ENCODE assay signal across 12 cellular contexts in the genomic region with DNA sequence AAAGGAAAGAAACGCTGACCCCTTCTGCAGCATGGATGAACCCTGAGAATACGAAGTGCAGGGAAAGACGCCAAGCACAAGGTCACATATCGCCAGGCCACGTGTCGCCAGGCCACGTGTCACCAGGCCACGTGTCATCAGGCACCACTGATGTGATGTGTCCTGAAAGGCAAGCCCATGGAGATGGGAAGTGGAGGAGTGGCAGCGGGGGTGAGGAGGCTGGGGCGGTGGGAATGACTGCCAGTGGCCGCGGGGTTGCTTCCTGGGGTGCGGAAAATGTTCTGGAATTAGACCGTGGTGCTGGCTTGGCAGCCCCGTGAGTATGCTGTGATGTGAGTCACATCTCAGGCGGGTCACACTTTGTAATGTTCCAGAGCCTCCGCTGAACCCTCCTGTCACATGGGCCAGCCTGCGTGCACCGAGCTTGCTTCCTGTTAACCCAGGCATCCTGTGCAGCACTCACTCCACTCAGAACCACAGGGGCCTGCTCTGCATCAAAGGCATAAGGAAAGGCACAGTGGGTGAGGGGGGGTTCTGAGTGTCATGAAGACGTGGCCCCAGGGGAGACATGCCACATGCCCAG. TPM values are rescaled to one million over a fixed set of nuclear protein-coding genes. Genes with fewer than 3 reads are reported as not detected.
DNase-seq lines count a peak whose midpoint lies in the region; ATAC-seq, FAIRE-seq and TF ChIP-seq lines count a peak whose summit lies in the region.
"Had no signal": no experiment of that assay in that cellular context is flagged by ENCODE, and none has a peak within 500 bp of the region (broad histone marks: within the 10 kb centered on the region; RNA-seq: fewer than 3 reads in every experiment).

No MANE protein-coding gene starts in this region.

- TF ChIP-seq CTCF in heart right ventricle (IDR thresholded peaks at IDR 0.05) (no peak), brain (conservative IDR thresholded peaks at IDR 0.05) (no peak)

- FAIRE-seq in GM12892 (lab: Jason Lieb, UNC), result no peak
- FAIRE-seq: GM12878 had no signal

- peaks cover 0 to 49% (median 23%) of the 10 kb centered on the region in 5 experiments for H3K9me3 Mint-ChIP-seq in brain
- H3K9me3 Mint-ChIP-seq: stimulated activated naive CD8-positive, alpha-beta T cell treated with anti-CD3 and anti-CD28 coated beads, Interleukin-15, Interleukin-2, amounts not matched to agents 100 ng/mL and 50 ng/mL, for 24 hours had no signal

- H3K9me3 ChIP-seq in heart right ventricle, result no peaks in the 10 kb centered on the region
- peaks cover 9% of the 10 kb centered on the region for H3K9me3 ChIP-seq in thymus (ENCODE audit: control insufficient read depth)

- peak overlapping the region in 2 of 5 experiments; percentile 15 to 57 for H3K4me3 Mint-ChIP-seq in brain
- H3K4me3 Mint-ChIP-seq: stimulated activated naive CD8-positive, alpha-beta T cell treated with anti-CD3 and anti-CD28 coated beads, Interleukin-15, Interleukin-2, amounts not matched to agents 100 ng/mL and 50 ng/mL, for 24 hours had no signal

- H3K27me3 ChIP-seq in heart right ventricle (no peaks in the 10 kb centered on the region), thymus (ENCODE audit: control insufficient read depth, insufficient read depth) (no peaks in the 10 kb centered on the region)

- H3K4me3 ChIP-seq in heart right ventricle, result no peak overlapping the region
- no peak overlapping the region for H3K4me3 ChIP-seq in thymus (ENCODE audit: low read length)
- H3K4me3 ChIP-seq: GM12878 had no signal

- peak overlapping the region in 3 of 5 experiments; percentile 57 to 81 (median 67) for H3K27ac Mint-ChIP-seq in brain

- H3K27ac ChIP-seq in heart right ventricle, result no peak overlapping the region
- H3K27ac ChIP-seq in thymus (ENCODE audit: low read depth), result peak overlapping the region; percentile 80

- H3K4me1 ChIP-seq in heart right ventricle, result peaks cover 0 to 9% (median 0%) of the 10 kb centered on the region in 9 donors
- no peaks in the 10 kb centered on the region for H3K4me1 ChIP-seq in thymus (ENCODE audit: control insufficient read depth, insufficient read depth, low read length)

- no peak for DNase-seq in heart right ventricle
- DNase-seq in left cardiac atrium, result no peak
- DNase-seq in lung microvascular endothelial cell (ENCODE audit: low read depth in 2 of 2), result peak; percentile 56 to 77
- no peak for DNase-seq in GM12892 (ENCODE audit: insufficient read length)
- no peak for DNase-seq in NCI-H1694 (lab: John Stamatoyannopoulos, UW)
- DNase-seq: ACHN, cortex of kidney had no signal

- WGBS in heart right ventricle, 2 donors, result 80 to 83% methylated on average over 20 of the region's 20 CpGs
- WGBS in thymus, result 94% methylated on average over 20 of the region's 20 CpGs

- H3K4me1 Mint-ChIP-seq in brain, result peaks cover 21% of the 10 kb centered on the region

- no peak for TF ChIP-seq POLR2A in GM12892 (IDR thresholded peaks at IDR 0.05; ENCODE audit: low read depth, low read length)

- H3K36me3 ChIP-seq in heart right ventricle (peaks cover 0 to 59% (median 17%) of the 10 kb centered on the region in 9 donors), thymus (ENCODE audit: control insufficient read depth, insufficient read depth) (peaks cover 40% of the 10 kb centered on the region)

- no peaks in the 10 kb centered on the region for H3K27me3 Mint-ChIP-seq in brain
- H3K27me3 Mint-ChIP-seq: stimulated activated naive CD8-positive, alpha-beta T cell treated with anti-CD3 and anti-CD28 coated beads, Interleukin-15, Interleukin-2, amounts not matched to agents 100 ng/mL and 50 ng/mL, for 24 hours had no signal

- H3K36me3 Mint-ChIP-seq in brain, result peaks cover 83% of the 10 kb centered on the region

- intact Hi-C loops in heart right ventricle (cut with DNase I) (no loop called here), left cardiac atrium (cut with DNase I) (no loop called here)

- ATAC-seq in heart right ventricle, result peak in 6 of 8 donors; percentile 13 to 61 (median 40)
- no peak for ATAC-seq in left cardiac atrium
- ATAC-seq in activated CD4-positive, CD25-positive, alpha-beta regulatory T cell treated with anti-CD3 and anti-CD28 coated beads, Interleukin-2, amount 50 U/mL, for 24 hours, result no peak
- ATAC-seq: GM12878 had no signal

RNA-seq across cellular contexts. Expression of gene SLC66A2, which starts 39.0 kb away (rescaled TPM):
- 10 to 100 TPM; 21.4 to 31.0 (median 23.5) TPM for total RNA-seq in heart right ventricle
- 10 to 100 TPM; 28.4 to 32.3 TPM for polyA plus RNA-seq in heart right ventricle
- total RNA-seq in left cardiac atrium, result 10 to 100 TPM; 31.5 to 31.9 TPM
- polyA plus RNA-seq in brain (ENCODE audit: insufficient read depth, low read depth, low replicate concordance), result 45.1 TPM
- 26.4 and 33.1 TPM in 2 replicates for total RNA-seq in lung microvascular endothelial cell
- polyA plus RNA-seq in thymus, result 91.3 TPM
- polyA plus RNA-seq in GM12892 (2012; ENCODE audit: missing spikeins), result 20.1 TPM

RNA-seq across cellular contexts. Expression of gene HSBP1L1, which starts 51.9 kb away (rescaled TPM):
- total RNA-seq in heart right ventricle (10 to 100 TPM in 2 of 10 donors, 1 to 10 TPM in 8; 4.1 to 12.9 (median 6.4) TPM), left cardiac atrium (1 to 10 TPM; 9.4 TPM), lung microvascular endothelial cell (1.8 and 2.8 TPM in 2 replicates)
- polyA plus RNA-seq in heart right ventricle (10 to 100 TPM in 1 of 2 donors, 1 to 10 TPM in 1; 3.8 to 56.5 TPM), brain (ENCODE audit: insufficient read depth, low read depth, low replicate concordance) (3.3 TPM), thymus (25.8 TPM)
- 8.9 TPM for polyA plus RNA-seq in GM12892 (2012; ENCODE audit: missing spikeins)

Comparison
In these comparisons a context has a peak if more than half of its experiments do, and no peak if none do; other contexts are left out.
1. ATAC-seq: peak in heart right ventricle (6 of 8); none in left cardiac atrium (0 of 2) and activated CD4-positive, CD25-positive, alpha-beta regulatory T cell treated with anti-CD3 and anti-CD28 coated beads, Interleukin-2, amount 50 U/mL, for 24 hours (0 of 2).
2. DNase-seq: peak in lung microvascular endothelial cell (2 of 2); none in heart right ventricle (0 of 2), left cardiac atrium (single experiment), GM12892 (single experiment) and NCI-H1694 (single experiment).